Comparison of ENCODE assay signal across 8 cellular contexts in the genomic region with DNA sequence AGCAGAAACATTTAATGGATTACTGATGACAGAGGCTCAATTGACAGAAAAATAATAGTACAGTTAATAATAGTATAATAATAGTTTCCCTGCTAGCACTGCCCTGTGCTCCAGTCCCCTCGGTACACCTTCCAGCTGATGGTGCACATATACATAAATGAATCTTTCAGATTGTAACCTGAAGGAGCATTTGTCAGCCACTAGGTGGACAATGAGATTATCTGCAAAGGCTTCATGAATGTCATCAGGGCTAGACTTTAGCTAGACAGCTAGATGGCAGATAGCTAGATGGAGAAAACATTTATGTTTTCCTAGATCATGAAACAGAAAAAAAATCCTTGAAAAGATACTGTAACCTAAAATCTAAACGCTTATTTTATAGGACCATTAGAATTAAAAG.
A peak's percentile ranks its signal among the peaks of the same experiment; 100 is the strongest.
DNase-seq lines count a peak whose midpoint lies in the region; ATAC-seq and TF ChIP-seq lines count a peak whose summit lies in the region.

No MANE protein-coding gene starts in this region.

- no peak overlapping the region for H3K4me3 Mint-ChIP-seq in endodermal cell

- no peaks in the 10 kb centered on the region for H3K4me1 Mint-ChIP-seq in endodermal cell

- H3K27ac ChIP-seq in endodermal cell (ENCODE audit: low read depth, low read length) (no peak overlapping the region), upper lobe of left lung (no peak overlapping the region), Peyer's patch (no peak overlapping the region)

- no peak overlapping the region for H3K9ac ChIP-seq in endodermal cell (ENCODE audit: extremely low read depth, low read length, poor library complexity, severe bottlenecking)

- H3K36me3 ChIP-seq in endodermal cell (ENCODE audit: control insufficient read depth, insufficient read depth, low read length) (no peaks in the 10 kb centered on the region), upper lobe of left lung (no peaks in the 10 kb centered on the region), Peyer's patch (no peaks in the 10 kb centered on the region)

- no peak overlapping the region for H3K4me3 ChIP-seq in endodermal cell (ENCODE audit: low read length)
- no peak overlapping the region for H3K4me3 ChIP-seq in upper lobe of left lung
- H3K4me3 ChIP-seq in Peyer's patch: no peak overlapping the region

- TF ChIP-seq EP300 in upper lobe of left lung (IDR thresholded peaks at IDR 0.05): no peak

- H3K9me3 ChIP-seq in endodermal cell (ENCODE audit: control insufficient read depth, low read length): peaks cover 17% of the 10 kb centered on the region
- H3K9me3 ChIP-seq in upper lobe of left lung: no peaks in the 10 kb centered on the region
- no peaks in the 10 kb centered on the region for H3K9me3 ChIP-seq in Peyer's patch

- ATAC-seq in GM18498 (IDR thresholded peaks at IDR 0.05; ENCODE audit: unreplicated experiment): peak; percentile 96
- peak; percentile 97 for ATAC-seq in GM21529 (IDR thresholded peaks at IDR 0.05; ENCODE audit: unreplicated experiment)
- ATAC-seq in upper lobe of left lung (ENCODE audit: low FRiP score in 2 of 2): no peak

- H3K4me1 ChIP-seq in endodermal cell (ENCODE audit: control insufficient read depth, insufficient read depth, low read length) (no peaks in the 10 kb centered on the region), upper lobe of left lung (no peaks in the 10 kb centered on the region), Peyer's patch (no peaks in the 10 kb centered on the region)

- TF ChIP-seq POLR2A in upper lobe of left lung (IDR thresholded peaks at IDR 0.05): no peak
- no peak for TF ChIP-seq POLR2A in Peyer's patch (IDR thresholded peaks at IDR 0.05)

- H3K36me3 Mint-ChIP-seq in endodermal cell (ENCODE audit: low read depth): no peaks in the 10 kb centered on the region

- TF ChIP-seq CTCF in endodermal cell (conservative IDR thresholded peaks at IDR 0.05): peak; percentile 67
- peak in 1 of 6 experiments; percentile 21 for TF ChIP-seq CTCF in upper lobe of left lung (IDR thresholded peaks at IDR 0.05)
- TF ChIP-seq CTCF in Peyer's patch (IDR thresholded peaks at IDR 0.05): peak in 2 of 6 experiments; percentile 19 to 36

- no peaks in the 10 kb centered on the region for H3K27me3 ChIP-seq in endodermal cell (ENCODE audit: control insufficient read depth, insufficient read depth, low read length, poor library complexity, severe bottlenecking)
- no peaks in the 10 kb centered on the region for H3K27me3 ChIP-seq in upper lobe of left lung
- H3K27me3 ChIP-seq in Peyer's patch: no peaks in the 10 kb centered on the region

- no peak overlapping the region for H3K27ac Mint-ChIP-seq in endodermal cell

- DNase-seq in HT-29 (ENCODE audit: low spot score) (peak; percentile 22), endodermal cell (no peak), upper lobe of left lung (no peak), cortex of kidney (lab: John Stamatoyannopoulos, UW) (no peak), inferior parietal cortex (ENCODE audit: extremely low spot score) (no peak), Peyer's patch (no peak)

- 78 to 96% methylated on average over 1 of the region's 2 CpGs for WGBS in endodermal cell (ENCODE audit: insufficient coverage in 1 of 2, insufficient read length in 1 of 2), 2 experiments
- 77 to 81% methylated on average over 2 of the region's 2 CpGs for WGBS in upper lobe of left lung, 2 donors

- no peaks in the 10 kb centered on the region for H3K27me3 Mint-ChIP-seq in endodermal cell (ENCODE audit: insufficient read depth)

- H3K9me3 Mint-ChIP-seq in endodermal cell: no peaks in the 10 kb centered on the region

Comparison
In these comparisons a context has a peak if more than half of its experiments do, and no peak if none do; other contexts are left out.
1. ATAC-seq: peak in GM18498 (single experiment) and GM21529 (single experiment); none in upper lobe of left lung (0 of 2).